ENCODE assay signal across 1 cellular context in the genomic region with DNA sequence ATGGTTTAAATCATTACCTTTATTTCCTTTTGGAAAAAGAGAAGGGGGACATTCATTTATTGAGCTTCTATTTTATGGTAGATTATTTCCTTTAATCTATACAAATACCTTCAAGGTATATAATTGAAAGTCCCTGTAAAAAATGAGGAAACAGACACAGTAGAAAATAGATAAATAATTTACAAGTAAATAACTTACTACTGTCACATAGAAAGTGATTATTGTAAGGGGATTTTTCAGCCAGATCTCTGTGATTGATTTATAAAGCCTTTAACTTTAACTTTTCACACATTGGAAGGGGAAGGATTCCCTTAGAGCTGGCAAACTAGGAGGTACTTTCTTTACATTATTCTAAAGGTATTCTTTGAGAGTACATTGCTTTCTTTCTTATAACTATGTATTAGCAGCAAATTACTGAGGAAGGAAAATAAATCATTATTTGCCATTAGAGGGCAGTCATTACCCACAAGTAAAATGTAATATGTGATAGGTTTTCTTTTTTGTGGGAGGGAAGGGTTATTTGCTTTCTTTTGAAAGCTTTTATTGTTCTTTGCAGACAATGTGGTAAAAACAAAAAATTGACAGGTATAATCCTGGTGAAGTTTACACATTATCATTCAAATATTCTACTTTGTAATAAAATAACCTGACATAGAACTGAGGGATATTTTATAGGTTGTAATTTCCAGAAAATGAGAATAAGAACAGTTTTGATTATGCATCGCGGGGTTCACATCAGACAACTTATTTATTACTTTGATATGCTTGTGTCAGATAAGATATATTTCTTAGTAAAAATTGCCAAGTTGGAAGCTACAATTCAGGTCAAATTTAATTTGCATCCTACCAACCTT.
TF ChIP-seq lines count a peak whose summit lies in the region.

No MANE protein-coding gene starts in this region.

TF ChIP-seq in GM12878, 131 proteins besides CTCF, POLR2A, EP300 and RAD21:
- TF ChIP-seq, protein P1, sequence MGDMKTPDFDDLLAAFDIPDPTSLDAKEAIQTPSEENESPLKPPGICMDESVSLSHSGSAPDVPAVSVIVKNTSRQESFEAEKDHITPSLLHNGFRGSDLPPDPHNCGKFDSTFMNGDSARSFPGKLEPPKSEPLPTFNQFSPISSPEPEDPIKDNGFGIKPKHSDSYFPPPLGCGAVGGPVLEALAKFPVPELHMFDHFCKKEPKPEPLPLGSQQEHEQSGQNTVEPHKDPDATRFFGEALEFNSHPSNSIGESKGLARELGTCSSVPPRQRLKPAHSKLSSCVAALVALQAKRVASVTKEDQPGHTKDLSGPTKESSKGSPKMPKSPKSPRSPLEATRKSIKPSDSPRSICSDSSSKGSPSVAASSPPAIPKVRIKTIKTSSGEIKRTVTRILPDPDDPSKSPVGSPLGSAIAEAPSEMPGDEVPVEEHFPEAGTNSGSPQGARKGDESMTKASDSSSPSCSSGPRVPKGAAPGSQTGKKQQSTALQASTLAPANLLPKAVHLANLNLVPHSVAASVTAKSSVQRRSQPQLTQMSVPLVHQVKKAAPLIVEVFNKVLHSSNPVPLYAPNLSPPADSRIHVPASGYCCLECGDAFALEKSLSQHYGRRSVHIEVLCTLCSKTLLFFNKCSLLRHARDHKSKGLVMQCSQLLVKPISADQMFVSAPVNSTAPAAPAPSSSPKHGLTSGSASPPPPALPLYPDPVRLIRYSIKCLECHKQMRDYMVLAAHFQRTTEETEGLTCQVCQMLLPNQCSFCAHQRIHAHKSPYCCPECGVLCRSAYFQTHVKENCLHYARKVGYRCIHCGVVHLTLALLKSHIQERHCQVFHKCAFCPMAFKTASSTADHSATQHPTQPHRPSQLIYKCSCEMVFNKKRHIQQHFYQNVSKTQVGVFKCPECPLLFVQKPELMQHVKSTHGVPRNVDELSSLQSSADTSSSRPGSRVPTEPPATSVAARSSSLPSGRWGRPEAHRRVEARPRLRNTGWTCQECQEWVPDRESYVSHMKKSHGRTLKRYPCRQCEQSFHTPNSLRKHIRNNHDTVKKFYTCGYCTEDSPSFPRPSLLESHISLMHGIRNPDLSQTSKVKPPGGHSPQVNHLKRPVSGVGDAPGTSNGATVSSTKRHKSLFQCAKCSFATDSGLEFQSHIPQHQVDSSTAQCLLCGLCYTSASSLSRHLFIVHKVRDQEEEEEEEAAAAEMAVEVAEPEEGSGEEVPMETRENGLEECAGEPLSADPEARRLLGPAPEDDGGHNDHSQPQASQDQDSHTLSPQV (IDR thresholded peaks at IDR 0.05), result peak; percentile 50; the same call in 1 of the 2 replicates
- no peak for TF ChIP-seq SP1 (IDR thresholded peaks at IDR 0.05; ENCODE audit: low read depth, low read length)
- peak; percentile 79; the same call in 1 of the 2 replicates for TF ChIP-seq SMC3 (IDR thresholded peaks at IDR 0.05; ENCODE audit: borderline replicate concordance, low read length)
- TF ChIP-seq, protein P2, sequence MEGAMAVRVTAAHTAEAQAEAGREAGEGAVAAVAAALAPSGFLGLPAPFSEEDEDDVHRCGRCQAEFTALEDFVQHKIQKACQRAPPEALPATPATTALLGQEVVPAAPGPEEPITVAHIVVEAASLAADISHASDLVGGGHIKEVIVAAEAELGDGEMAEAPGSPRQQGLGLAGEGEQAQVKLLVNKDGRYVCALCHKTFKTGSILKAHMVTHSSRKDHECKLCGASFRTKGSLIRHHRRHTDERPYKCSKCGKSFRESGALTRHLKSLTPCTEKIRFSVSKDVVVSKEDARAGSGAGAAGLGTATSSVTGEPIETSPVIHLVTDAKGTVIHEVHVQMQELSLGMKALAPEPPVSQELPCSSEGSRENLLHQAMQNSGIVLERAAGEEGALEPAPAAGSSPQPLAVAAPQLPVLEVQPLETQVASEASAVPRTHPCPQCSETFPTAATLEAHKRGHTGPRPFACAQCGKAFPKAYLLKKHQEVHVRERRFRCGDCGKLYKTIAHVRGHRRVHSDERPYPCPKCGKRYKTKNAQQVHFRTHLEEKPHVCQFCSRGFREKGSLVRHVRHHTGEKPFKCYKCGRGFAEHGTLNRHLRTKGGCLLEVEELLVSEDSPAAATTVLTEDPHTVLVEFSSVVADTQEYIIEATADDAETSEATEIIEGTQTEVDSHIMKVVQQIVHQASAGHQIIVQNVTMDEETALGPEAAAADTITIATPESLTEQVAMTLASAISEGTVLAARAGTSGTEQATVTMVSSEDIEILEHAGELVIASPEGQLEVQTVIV (IDR thresholded peaks at IDR 0.05; ENCODE audit: borderline replicate concordance, partially characterized antibody), result no peak
- TF ChIP-seq TAF1 (IDR thresholded peaks at IDR 0.05; ENCODE audit: borderline replicate concordance, low read depth, low read length), result no peak
- TF ChIP-seq, protein P3, sequence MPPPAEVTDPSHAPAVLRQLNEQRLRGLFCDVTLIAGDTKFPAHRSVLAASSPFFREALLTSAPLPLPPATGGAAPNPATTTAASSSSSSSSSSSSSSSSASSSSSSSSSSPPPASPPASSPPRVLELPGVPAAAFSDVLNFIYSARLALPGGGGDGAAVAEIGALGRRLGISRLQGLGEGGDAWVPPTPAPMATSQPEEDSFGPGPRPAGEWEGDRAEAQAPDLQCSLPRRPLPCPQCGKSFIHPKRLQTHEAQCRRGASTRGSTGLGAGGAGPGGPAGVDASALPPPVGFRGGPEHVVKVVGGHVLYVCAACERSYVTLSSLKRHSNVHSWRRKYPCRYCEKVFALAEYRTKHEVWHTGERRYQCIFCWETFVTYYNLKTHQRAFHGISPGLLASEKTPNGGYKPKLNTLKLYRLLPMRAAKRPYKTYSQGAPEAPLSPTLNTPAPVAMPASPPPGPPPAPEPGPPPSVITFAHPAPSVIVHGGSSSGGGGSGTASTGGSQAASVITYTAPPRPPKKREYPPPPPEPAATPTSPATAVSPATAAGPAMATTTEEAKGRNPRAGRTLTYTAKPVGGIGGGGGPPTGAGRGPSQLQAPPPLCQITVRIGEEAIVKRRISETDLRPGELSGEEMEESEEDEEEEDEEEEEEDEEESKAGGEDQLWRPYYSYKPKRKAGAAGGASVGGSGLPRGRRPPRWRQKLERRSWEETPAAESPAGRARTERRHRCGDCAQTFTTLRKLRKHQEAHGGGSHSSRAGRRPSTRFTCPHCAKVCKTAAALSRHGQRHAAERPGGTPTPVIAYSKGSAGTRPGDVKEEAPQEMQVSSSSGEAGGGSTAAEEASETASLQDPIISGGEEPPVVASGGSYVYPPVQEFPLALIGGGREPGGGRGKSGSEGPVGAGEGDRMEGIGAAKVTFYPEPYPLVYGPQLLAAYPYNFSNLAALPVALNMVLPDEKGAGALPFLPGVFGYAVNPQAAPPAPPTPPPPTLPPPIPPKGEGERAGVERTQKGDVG (CRISPR knock-in tag; IDR thresholded peaks at IDR 0.05), result no peak
